26 cellular contexts compared by ENCODE assay signal in the genomic region with DNA sequence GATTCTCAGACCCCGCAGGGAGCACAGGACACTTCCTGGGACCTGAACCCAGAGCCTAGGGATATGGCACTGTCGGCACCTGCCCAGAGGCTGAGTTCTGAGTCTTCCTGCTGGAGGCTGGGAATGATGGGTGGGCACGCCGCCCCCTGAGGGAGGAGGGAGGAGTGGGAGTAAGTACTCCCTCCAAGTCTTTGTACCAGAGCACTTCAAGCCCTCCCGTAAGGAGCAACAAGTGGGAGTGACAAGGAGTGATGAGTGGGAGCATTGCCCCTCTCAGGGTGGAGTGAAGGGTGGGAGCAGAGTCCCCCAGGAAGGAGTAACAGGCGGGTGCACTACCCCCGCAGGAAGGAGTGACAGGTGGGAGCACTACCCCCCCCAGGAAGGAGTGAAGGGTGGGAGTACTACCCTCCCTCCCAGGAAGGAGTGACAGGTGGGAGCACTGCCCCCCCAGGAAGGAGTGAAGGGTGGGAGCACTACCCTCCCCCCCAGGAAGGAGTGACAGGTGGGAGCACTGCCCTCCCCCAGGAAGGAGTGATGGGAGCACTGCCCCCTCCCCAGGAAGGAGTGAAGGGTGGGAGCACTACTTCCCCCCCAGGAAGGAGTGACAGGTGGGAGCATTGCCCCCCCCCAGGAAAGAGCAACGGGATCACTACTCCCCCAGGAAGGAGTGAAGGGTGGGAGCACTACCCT.
DNase-seq lines count a peak whose midpoint lies in the region; ATAC-seq, FAIRE-seq and TF ChIP-seq lines count a peak whose summit lies in the region.
"Had no signal": no experiment of that assay in that cellular context is flagged by ENCODE, and none has a peak within 500 bp of the region (broad histone marks: within the 10 kb centered on the region; RNA-seq: fewer than 3 reads in every experiment).

No MANE protein-coding gene starts in this region.

- H3K79me2 ChIP-seq in HepG2 (ENCODE audit: insufficient read depth, low read length) = no peaks in the 10 kb centered on the region

- TF ChIP-seq CTCF in HepG2 (CRISPR knock-in tag; IDR thresholded peaks at IDR 0.05) (no peak), sigmoid colon (IDR thresholded peaks at IDR 0.05) (no peak)

- H3K27me3 ChIP-seq in HepG2 (ENCODE audit: control insufficient read depth in 1 of 2, insufficient read depth in 2 of 2, low read length in 2 of 2) = peaks cover 0 to 19% of the 10 kb centered on the region in 2 experiments; a peak in 4 of 5 replicates
- H3K27me3 ChIP-seq in sigmoid colon = no peaks in the 10 kb centered on the region

- in situ Hi-C loops in HepG2 (cut with HindIII; ENCODE audit: extremely low pct_ligation_motif_present, low pct_unique_long_range_greater_than_20kb) = no loop called here

- intact Hi-C loops in HepG2 (cut with micrococcal nuclease; ENCODE audit: unreplicated experiment) (loop anchor here (5.0 kb wide), 1 partner anchor 1730 kb away; a partner anchor contains a TSS), sigmoid colon (cut with DNase I) (no loop called here)

- no peak for DNase-seq in stimulated activated naive CD8-positive, alpha-beta T cell treated with anti-CD3 and anti-CD28 coated beads, Interleukin-15, amount 100 ng/mL, for 72 hours
- no peak for DNase-seq in stimulated activated naive CD8-positive, alpha-beta T cell treated with anti-CD3 and anti-CD28 coated beads, Interleukin-15, Interleukin-2, amounts not matched to agents 100 U/mL and 50 U/mL, for 24 hours
- DNase-seq in HepG2 (ENCODE audit: low spot score) = no peak
- peak; percentile 51 for DNase-seq in sigmoid colon
- DNase-seq in activated CD4-positive, alpha-beta memory T cell treated with anti-CD3 and anti-CD28 coated beads, Interleukin-2, amount 10 ng/mL, durations not matched to agents 7 days and 5 days = no peak
- DNase-seq in SHP77 treated with DMSO at 0.1 percent for 48 hours (lab: John Stamatoyannopoulos, UW) = no peak
- DNase-seq: EL, GF-D8, GM23248, KBM-7, MM.1S, NCI-H1048, NCI-H1417 treated with DMSO at 0.1 percent for 48 hours, NCI-H187 treated with DMSO at 0.1 percent for 48 hours, NCI-H2107, NCI-H2227 treated with DMSO at 0.1 percent for 48 hours, NCI-H510A, PC-9, RPMI8226, SIG-M5, SK-N-SH had no signal

- FAIRE-seq in HepG2 (lab: Jason Lieb, UNC) = no peak
- FAIRE-seq: A549 had no signal

- H3K36me3 Mint-ChIP-seq in activated CD4-positive, alpha-beta memory T cell treated with anti-CD3 and anti-CD28 coated beads, Interleukin-2, amount 10 ng/mL, durations not matched to agents 7 days and 5 days (ENCODE audit: low read depth) = no peaks in the 10 kb centered on the region
- H3K36me3 Mint-ChIP-seq: CD14-positive monocyte had no signal

- TF ChIP-seq EP300 in HepG2 (IDR thresholded peaks at IDR 0.05; ENCODE audit: low read depth in 2 of 2, low read length in 2 of 2) = no peak
- no peak for TF ChIP-seq EP300 in HepG2 (CRISPR knock-in tag; IDR thresholded peaks at IDR 0.05; ENCODE audit: borderline replicate concordance)
- TF ChIP-seq EP300 in sigmoid colon (IDR thresholded peaks at IDR 0.05) = no peak

- POLR2A ChIA-PET in HepG2 (lab: Yijun Ruan, JAX) = no interaction called here
- POLR2A ChIA-PET in activated CD4-positive, alpha-beta memory T cell treated with anti-CD3 and anti-CD28 coated beads, Interleukin-2, amount 10 ng/mL, durations not matched to agents 7 days and 5 days (lab: Charles Lee) = no interaction called here

- WGBS in HepG2 (ENCODE audit: low lambda C conversion rate) = 25% methylated on average over 7 of the region's 8 CpGs
- 79 to 83% methylated on average over 8 of the region's 8 CpGs for WGBS in sigmoid colon, 2 donors

- no peak overlapping the region for H3K4me2 ChIP-seq in HepG2 (ENCODE audit: low read depth, low read length)
- H3K4me2 ChIP-seq: A549, PC-9, SK-N-SH had no signal

- H2AFZ ChIP-seq in HepG2 (ENCODE audit: low read length) = no peak overlapping the region
- H2AFZ ChIP-seq: GM23248, PC-9 had no signal

- no peaks in the 10 kb centered on the region for H3K9me3 Mint-ChIP-seq in stimulated activated naive CD8-positive, alpha-beta T cell treated with anti-CD3 and anti-CD28 coated beads, Interleukin-15, amount 100 ng/mL, for 72 hours
- no peaks in the 10 kb centered on the region for H3K9me3 Mint-ChIP-seq in activated CD4-positive, alpha-beta memory T cell treated with anti-CD3 and anti-CD28 coated beads, Interleukin-2, amount 10 ng/mL, durations not matched to agents 7 days and 5 days

- H3K4me1 ChIP-seq in HepG2 (ENCODE audit: insufficient read depth, low read length) (no peaks in the 10 kb centered on the region), sigmoid colon (no peaks in the 10 kb centered on the region)
- H3K4me1 ChIP-seq: HAP-1 had no signal

- no peak for ATAC-seq in stimulated activated naive CD8-positive, alpha-beta T cell treated with anti-CD3 and anti-CD28 coated beads, Interleukin-15, amount 100 ng/mL, for 72 hours
- ATAC-seq in stimulated activated naive CD8-positive, alpha-beta T cell treated with anti-CD3 and anti-CD28 coated beads, Interleukin-15, Interleukin-2, amounts not matched to agents 100 U/mL and 50 U/mL, for 24 hours = no peak
- no peak for ATAC-seq in HepG2
- ATAC-seq in GM18519 (IDR thresholded peaks at IDR 0.05; ENCODE audit: low FRiP score, unreplicated experiment) = no peak
- ATAC-seq: A549 had no signal

- H4K20me1 ChIP-seq in HepG2 (ENCODE audit: insufficient read depth, low read length) = no peaks in the 10 kb centered on the region

- no peak overlapping the region for H3K4me3 Mint-ChIP-seq in stimulated activated naive CD8-positive, alpha-beta T cell treated with anti-CD3 and anti-CD28 coated beads, Interleukin-15, amount 100 ng/mL, for 72 hours
- no peak overlapping the region for H3K4me3 Mint-ChIP-seq in activated CD4-positive, alpha-beta memory T cell treated with anti-CD3 and anti-CD28 coated beads, Interleukin-2, amount 10 ng/mL, durations not matched to agents 7 days and 5 days
- H3K4me3 Mint-ChIP-seq: B cell, CD14-positive monocyte had no signal

- peak overlapping the region; percentile 47 to 91 for H3K27ac Mint-ChIP-seq in stimulated activated naive CD8-positive, alpha-beta T cell treated with anti-CD3 and anti-CD28 coated beads, Interleukin-15, amount 100 ng/mL, for 72 hours
- no peak overlapping the region for H3K27ac Mint-ChIP-seq in activated CD4-positive, alpha-beta memory T cell treated with anti-CD3 and anti-CD28 coated beads, Interleukin-2, amount 10 ng/mL, durations not matched to agents 7 days and 5 days
- H3K27ac Mint-ChIP-seq: B cell had no signal

- CTCF ChIA-PET in HepG2 (lab: Yijun Ruan, JAX; ENCODE audit: low intra/inter-chr PET ratio, low total read pairs) = no interaction called here
- CTCF ChIA-PET in activated CD4-positive, alpha-beta memory T cell treated with anti-CD3 and anti-CD28 coated beads, Interleukin-2, amount 10 ng/mL, durations not matched to agents 7 days and 5 days (lab: Charles Lee) = no interaction called here

- TF ChIP-seq POLR2A in HepG2 (IDR thresholded peaks at IDR 0.05; ENCODE audit: insufficient read depth in 1 of 2, low read depth in 2 of 2, low read length in 2 of 2) (no peak), sigmoid colon (IDR thresholded peaks at IDR 0.05) (no peak)

- no TSS peak for BruUV-seq in HepG2 (replicated peaks; lab: Mats Ljungman, UMichigan)

- H3K9me3 ChIP-seq in HepG2 (ENCODE audit: low read length) (no peaks in the 10 kb centered on the region), sigmoid colon (no peaks in the 10 kb centered on the region)
- H3K9me3 ChIP-seq: A549, HAP-1, SK-N-SH had no signal

- no peak overlapping the region for H3K27ac ChIP-seq in HepG2 (ENCODE audit: extremely low read length, insufficient read depth, low read length)
- H3K27ac ChIP-seq in sigmoid colon = no peak overlapping the region
- H3K27ac ChIP-seq: A549, GM23248, PC-9 had no signal

- H3K36me3 ChIP-seq in HepG2 (replicated peaks in 1 of 2; ENCODE audit: control insufficient read depth in 1 of 2, insufficient read depth in 2 of 2, low read length in 2 of 2) (no peaks in the 10 kb centered on the region), sigmoid colon (no peaks in the 10 kb centered on the region)
- H3K36me3 ChIP-seq: HAP-1 had no signal

- H3K9ac ChIP-seq in HepG2 (ENCODE audit: insufficient read depth, low read depth, low read length) = no peak overlapping the region
- H3K9ac ChIP-seq: GM23248, SK-N-SH had no signal

- no peak for TF ChIP-seq RAD21 in HepG2 (CRISPR knock-in tag; IDR thresholded peaks at IDR 0.05)

- H3K4me3 ChIP-seq in HepG2 (replicated peaks in 1 of 3; ENCODE audit: insufficient read depth in 1 of 3, low read depth in 2 of 3, low read length in 3 of 3) (no peak overlapping the region), sigmoid colon (no peak overlapping the region)
- H3K4me3 ChIP-seq: A549, GM23248, HAP-1, PC-9 had no signal

- H3K4me1 Mint-ChIP-seq in stimulated activated naive CD8-positive, alpha-beta T cell treated with anti-CD3 and anti-CD28 coated beads, Interleukin-15, amount 100 ng/mL, for 72 hours = no peaks in the 10 kb centered on the region
- no peaks in the 10 kb centered on the region for H3K4me1 Mint-ChIP-seq in activated CD4-positive, alpha-beta memory T cell treated with anti-CD3 and anti-CD28 coated beads, Interleukin-2, amount 10 ng/mL, durations not matched to agents 7 days and 5 days
- H3K4me1 Mint-ChIP-seq: B cell, CD14-positive monocyte had no signal

- no peaks in the 10 kb centered on the region for H3K27me3 Mint-ChIP-seq in stimulated activated naive CD8-positive, alpha-beta T cell treated with anti-CD3 and anti-CD28 coated beads, Interleukin-15, amount 100 ng/mL, for 72 hours
- H3K27me3 Mint-ChIP-seq in activated CD4-positive, alpha-beta memory T cell treated with anti-CD3 and anti-CD28 coated beads, Interleukin-2, amount 10 ng/mL, durations not matched to agents 7 days and 5 days = no peaks in the 10 kb centered on the region

TF ChIP-seq in HepG2, 621 proteins besides CTCF, POLR2A, EP300 and RAD21 (continues in another document):
- TF ChIP-seq ZBTB20 (CRISPR knock-in tag; IDR thresholded peaks at IDR 0.05; ENCODE audit: borderline replicate concordance, low read depth) = no peak
- no peak for TF ChIP-seq ZNF776 (CRISPR knock-in tag; IDR thresholded peaks at IDR 0.05)
- TF ChIP-seq NR2F2 (IDR thresholded peaks at IDR 0.05; ENCODE audit: borderline replicate concordance, low read depth) = no peak
- TF ChIP-seq ZNF780A (CRISPR knock-in tag; IDR thresholded peaks at IDR 0.05) = no peak
